8 cellular contexts compared by ENCODE assay signal in genomic region chr11:13216019-13217006, GRCh38.
DNase-seq lines count a peak whose midpoint lies in the region; ATAC-seq and TF ChIP-seq lines count a peak whose summit lies in the region.

No MANE protein-coding gene starts in this region.

- H3K4me1 ChIP-seq in lung (ENCODE audit: control insufficient read depth in 2 of 2, insufficient read depth in 2 of 2, low read length in 2 of 2) = no peaks in the 10 kb centered on the region

- H3K27ac ChIP-seq in AG04450 (ENCODE audit: low read depth, low read length) (peak overlapping the region; percentile 100), lung (ENCODE audit: low read depth in 1 of 2, low read length in 1 of 2) (no peak overlapping the region)

- peak overlapping the region; percentile 62 for H3K27ac Mint-ChIP-seq in activated T-helper 17 cell treated with anti-CD3 and anti-CD28 coated beads, Interleukin-2, amount 50 U/mL, for 72 hours

- H3K4me3 Mint-ChIP-seq in activated T-helper 17 cell treated with anti-CD3 and anti-CD28 coated beads, Interleukin-2, amount 50 U/mL, for 72 hours = peak overlapping the region; percentile 47

- no peaks in the 10 kb centered on the region for H3K27me3 ChIP-seq in AG04450 (ENCODE audit: control insufficient read depth, insufficient read depth, low read length)
- no peaks in the 10 kb centered on the region for H3K27me3 ChIP-seq in lung (ENCODE audit: control insufficient read depth, insufficient read depth)

- CTCF ChIA-PET in AG04450 (lab: Charles Lee) = interaction anchor here (1.0 to 6.4 kb wide), 7 partner anchors 8 to 169 kb away, joined by 3 to 52 read pairs (median 5); no protein-coding TSS in a partner anchor

- 76 to 81% methylated on average over 10 of the region's 10 CpGs for WGBS in lung, 2 donors

- H3K4me3 ChIP-seq in AG04450 (ENCODE audit: low read depth, low read length) (peak overlapping the region; percentile 23; the same call in 1 of the 2 replicates), lung (no peak overlapping the region)

- H3K9me3 ChIP-seq in AG04450 (ENCODE audit: control insufficient read depth, insufficient read depth, low read length) (no peaks in the 10 kb centered on the region), lung (ENCODE audit: control insufficient read depth in 2 of 2, insufficient read depth in 1 of 2, low read length in 1 of 2) (no peaks in the 10 kb centered on the region)

- no peaks in the 10 kb centered on the region for H3K9me3 Mint-ChIP-seq in activated T-helper 17 cell treated with anti-CD3 and anti-CD28 coated beads, Interleukin-2, amount 50 U/mL, for 72 hours

- H3K4me1 Mint-ChIP-seq in activated T-helper 17 cell treated with anti-CD3 and anti-CD28 coated beads, Interleukin-2, amount 50 U/mL, for 72 hours = no peaks in the 10 kb centered on the region

- POLR2A ChIA-PET in AG04450 (lab: Yijun Ruan, JAX) = interaction anchor here (0.6 to 1.9 kb wide), 11 partner anchors 8 to 910 kb away, joined by 3 to 19 read pairs (median 4); partner anchors contain the start of gene BTBD10

- peak; percentile 98 for ATAC-seq in activated T-helper 17 cell treated with anti-CD3 and anti-CD28 coated beads, Interleukin-2, amount 50 U/mL, for 72 hours (replicated peaks)
- peak; percentile 48 for ATAC-seq in lung (ENCODE audit: insufficient read depth, low FRiP score)
- no peak for ATAC-seq in HG03571 (IDR thresholded peaks at IDR 0.05; ENCODE audit: unreplicated experiment)
- ATAC-seq in GM21367 (IDR thresholded peaks at IDR 0.05; ENCODE audit: unreplicated experiment) = no peak

- no peak for TF ChIP-seq CTCF in AG04450 (IDR thresholded peaks at IDR 0.05; ENCODE audit: low read depth, low read length)
- TF ChIP-seq CTCF in lung (IDR thresholded peaks at IDR 0.05; ENCODE audit: control extremely low read depth, extremely low read depth) = no peak

- H3K36me3 ChIP-seq in lung (ENCODE audit: control insufficient read depth in 2 of 2, insufficient read depth in 2 of 2, low read length in 2 of 2) = no peaks in the 10 kb centered on the region

- H3K27me3 Mint-ChIP-seq in activated T-helper 17 cell treated with anti-CD3 and anti-CD28 coated beads, Interleukin-2, amount 50 U/mL, for 72 hours = no peaks in the 10 kb centered on the region

- DNase-seq in AG04450 (ENCODE audit: low read depth, low spot score) (peak; percentile 87), HK-2 (ENCODE audit: unreplicated experiment) (peak; percentile 89), lung (ENCODE audit: low spot score) (no peak), activated gamma-delta T cell treated with Interleukin-2 at 50 U/mL for 16 hours (no peak), NCI-H82 treated with DMSO at 0.1 percent for 48 hours (lab: John Stamatoyannopoulos, UW; ENCODE audit: unreplicated experiment) (no peak)

- no peaks in the 10 kb centered on the region for H3K36me3 Mint-ChIP-seq in activated T-helper 17 cell treated with anti-CD3 and anti-CD28 coated beads, Interleukin-2, amount 50 U/mL, for 72 hours (ENCODE audit: low read depth)

Comparison
In these comparisons a context has a peak if more than half of its experiments do, and no peak if none do; other contexts are left out.
1. DNase-seq: peak in AG04450 (single experiment) and HK-2 (single experiment); none in lung (single experiment), activated gamma-delta T cell treated with Interleukin-2 at 50 U/mL for 16 hours (single experiment) and NCI-H82 treated with DMSO at 0.1 percent for 48 hours (single experiment).
2. ATAC-seq: peak in activated T-helper 17 cell treated with anti-CD3 and anti-CD28 coated beads, Interleukin-2, amount 50 U/mL, for 72 hours (single experiment) and lung (single experiment); none in HG03571 (single experiment) and GM21367 (single experiment).